In the genomic region with DNA sequence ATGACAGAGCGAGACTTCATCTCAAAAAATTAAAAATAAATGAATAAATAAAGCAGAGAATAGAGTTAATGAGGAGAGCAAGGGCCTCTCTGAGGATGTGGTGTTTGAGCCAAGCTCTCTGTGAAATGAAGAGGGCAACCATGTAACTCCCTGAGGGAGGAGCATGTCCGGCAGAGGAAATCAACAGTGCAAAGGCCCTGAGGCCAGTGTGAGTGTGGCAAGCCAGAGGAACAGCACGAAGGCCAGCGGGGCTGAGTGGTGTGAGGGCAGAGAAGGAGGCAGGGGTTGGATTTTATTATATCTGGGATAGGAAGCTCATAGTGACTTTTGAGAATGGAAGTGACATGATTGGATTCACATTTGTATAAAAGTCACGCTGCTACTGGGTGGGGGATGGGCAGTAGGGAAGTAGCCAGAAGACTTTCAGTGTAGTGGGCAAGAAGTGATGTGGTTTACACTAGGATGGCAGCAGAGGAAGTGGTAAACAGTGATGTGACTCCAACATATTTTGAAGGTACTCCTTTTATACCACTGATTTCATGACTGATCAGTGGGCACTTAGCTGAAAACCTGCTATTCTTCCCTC, we compare ENCODE assay signal across 16 cellular contexts. TPM values are rescaled to one million over a fixed set of nuclear protein-coding genes. Genes with fewer than 3 reads are reported as not detected.
DNase-seq lines count a peak whose midpoint lies in the region; ATAC-seq, FAIRE-seq and TF ChIP-seq lines count a peak whose summit lies in the region.
"Had no signal": no experiment of that assay in that cellular context is flagged by ENCODE, and none has a peak within 500 bp of the region (broad histone marks: within the 10 kb centered on the region; RNA-seq: fewer than 3 reads in every experiment).

No MANE protein-coding gene starts in this region.

- CTCF ChIA-PET in HEK293T (lab: Yijun Ruan, JAX) = interaction anchor here (0.8 to 1.2 kb wide), 2 partner anchors 15 to 151 kb away, joined by 3 read pairs; a partner anchor contains a TSS

- no peak for TF ChIP-seq CTCF in astrocyte (IDR thresholded peaks at IDR 0.05; ENCODE audit: insufficient read depth, low read depth, low read length)

- peaks cover 51% of the 10 kb centered on the region for H3K36me3 Mint-ChIP-seq in astrocyte (ENCODE audit: low read depth, unreplicated experiment)
- H3K36me3 Mint-ChIP-seq in natural killer cell treated with Interleukin-12 subunit alpha and Interleukin-12 subunit beta and Interleukin-15 and Interleukin-18, amount 100 ng/mL, for 72 hours = no peaks in the 10 kb centered on the region
- H3K36me3 Mint-ChIP-seq: activated CD8-positive, alpha-beta memory T cell treated with anti-CD3 and anti-CD28 coated beads, Interleukin-2, amount 10 ng/mL, durations not matched to agents 7 days and 5 days had no signal

- H3K79me2 ChIP-seq in astrocyte (ENCODE audit: insufficient read depth, low read length) = peaks cover 14% of the 10 kb centered on the region

- POLR2A ChIA-PET in HEK293T (lab: Yijun Ruan, JAX) = no interaction called here

- H3K4me3 ChIP-seq in astrocyte (ENCODE audit: insufficient read depth, low read depth, low read length) = no peak overlapping the region
- H3K4me3 ChIP-seq: heart right ventricle had no signal

- H4K20me1 ChIP-seq in astrocyte (ENCODE audit: insufficient read depth, low read length) = peaks cover 88% of the 10 kb centered on the region

- peak overlapping the region; percentile 56 for H3K27ac Mint-ChIP-seq in astrocyte (ENCODE audit: unreplicated experiment)
- H3K27ac Mint-ChIP-seq in natural killer cell treated with Interleukin-12 subunit alpha and Interleukin-12 subunit beta and Interleukin-15 and Interleukin-18, amount 100 ng/mL, for 72 hours = peak overlapping the region in 1 of 2 donors; percentile 19
- H3K27ac Mint-ChIP-seq: activated CD8-positive, alpha-beta memory T cell treated with anti-CD3 and anti-CD28 coated beads, Interleukin-2, amount 10 ng/mL, durations not matched to agents 7 days and 5 days; activated naive CD8-positive, alpha-beta T cell treated with anti-CD3 and anti-CD28 coated beads, Interleukin-2, amount 50 U/mL, for 24 hours had no signal

- H3K9me3 Mint-ChIP-seq in astrocyte (ENCODE audit: unreplicated experiment) = no peaks in the 10 kb centered on the region
- H3K9me3 Mint-ChIP-seq in natural killer cell treated with Interleukin-12 subunit alpha and Interleukin-12 subunit beta and Interleukin-15 and Interleukin-18, amount 100 ng/mL, for 72 hours = no peaks in the 10 kb centered on the region
- H3K9me3 Mint-ChIP-seq: activated naive CD8-positive, alpha-beta T cell treated with anti-CD3 and anti-CD28 coated beads, Interleukin-2, amount 50 U/mL, for 24 hours had no signal

- in situ Hi-C loops in KBM-7 (cut with MboI; ENCODE audit: low pct_unique_long_range_greater_than_20kb, low sequenced_read_pairs) = no loop called here

- H3K4me3 Mint-ChIP-seq in astrocyte (ENCODE audit: unreplicated experiment) = peak overlapping the region; percentile 4
- H3K4me3 Mint-ChIP-seq in natural killer cell treated with Interleukin-12 subunit alpha and Interleukin-12 subunit beta and Interleukin-15 and Interleukin-18, amount 100 ng/mL, for 72 hours = peak overlapping the region; percentile 68
- H3K4me3 Mint-ChIP-seq: activated CD8-positive, alpha-beta memory T cell treated with anti-CD3 and anti-CD28 coated beads, Interleukin-2, amount 10 ng/mL, durations not matched to agents 7 days and 5 days; activated naive CD8-positive, alpha-beta T cell treated with anti-CD3 and anti-CD28 coated beads, Interleukin-2, amount 50 U/mL, for 24 hours had no signal

- H3K4me1 Mint-ChIP-seq in astrocyte (ENCODE audit: low read depth, unreplicated experiment) = peaks cover 12% of the 10 kb centered on the region
- peaks cover 20% of the 10 kb centered on the region in 2 donors for H3K4me1 Mint-ChIP-seq in natural killer cell treated with Interleukin-12 subunit alpha and Interleukin-12 subunit beta and Interleukin-15 and Interleukin-18, amount 100 ng/mL, for 72 hours (ENCODE audit: low read depth in 2 of 2)

- no peaks in the 10 kb centered on the region for H3K27me3 Mint-ChIP-seq in astrocyte (ENCODE audit: low read depth, unreplicated experiment)
- peaks cover 0 to 3% of the 10 kb centered on the region in 2 donors for H3K27me3 Mint-ChIP-seq in natural killer cell treated with Interleukin-12 subunit alpha and Interleukin-12 subunit beta and Interleukin-15 and Interleukin-18, amount 100 ng/mL, for 72 hours

- H3K4me2 ChIP-seq in astrocyte (ENCODE audit: low read length) = no peak overlapping the region

- no peaks in the 10 kb centered on the region for H3K9me3 ChIP-seq in astrocyte (ENCODE audit: insufficient read depth, low read depth, low read length)
- H3K9me3 ChIP-seq: heart right ventricle had no signal

- ATAC-seq in natural killer cell treated with Interleukin-12 subunit alpha and Interleukin-12 subunit beta and Interleukin-15 and Interleukin-18, amount 100 ng/mL, for 72 hours = peak in 1 of 2 donors; percentile 68
- ATAC-seq in GM21576 (IDR thresholded peaks at IDR 0.05; ENCODE audit: unreplicated experiment) (no peak), HG02970 (IDR thresholded peaks at IDR 0.05; ENCODE audit: low FRiP score, unreplicated experiment) (no peak)
- ATAC-seq: activated CD8-positive, alpha-beta memory T cell treated with anti-CD3 and anti-CD28 coated beads, Interleukin-2, amount 10 ng/mL, durations not matched to agents 7 days and 5 days; activated naive CD8-positive, alpha-beta T cell treated with anti-CD3 and anti-CD28 coated beads, Interleukin-2, amount 50 U/mL, for 24 hours had no signal

- no peak overlapping the region for H3K9ac ChIP-seq in astrocyte (ENCODE audit: low read length)

- no peak for FAIRE-seq in astrocyte (lab: Jason Lieb, UNC)
- FAIRE-seq: colon had no signal

- H2AFZ ChIP-seq in astrocyte (ENCODE audit: low read depth, low read length) = no peak overlapping the region

- no peaks in the 10 kb centered on the region for H3K27me3 ChIP-seq in astrocyte (ENCODE audit: insufficient read depth, low read length)
- H3K27me3 ChIP-seq: heart right ventricle had no signal

- DNase-seq in AML-193 (lab: John Stamatoyannopoulos, UW) = peak; percentile 34 to 61
- DNase-seq in KBM-7 = peak; percentile 61
- DNase-seq in astrocyte (ENCODE audit: low read depth) = no peak
- no peak for DNase-seq in natural killer cell treated with Interleukin-12 subunit alpha and Interleukin-12 subunit beta and Interleukin-15 and Interleukin-18, amount 100 ng/mL, for 72 hours (ENCODE audit: low spot score)
- DNase-seq in HEK293T (ENCODE audit: extremely low spot score) = no peak
- no peak for DNase-seq in activated CD8-positive, alpha-beta memory T cell treated with anti-CD3 and anti-CD28 coated beads for 24 hours
- DNase-seq: activated CD8-positive, alpha-beta memory T cell treated with anti-CD3 and anti-CD28 coated beads, Interleukin-2, amount 10 ng/mL, durations not matched to agents 7 days and 5 days; activated naive CD8-positive, alpha-beta T cell treated with anti-CD3 and anti-CD28 coated beads, Interleukin-2, amount 50 U/mL, for 24 hours; DMS79; heart right ventricle; NCI-H2029; NCI-H526 treated with DMSO at 0.1 percent for 48 hours had no signal

- H3K27ac ChIP-seq in astrocyte (ENCODE audit: low read depth, low read length) = no peak overlapping the region

- H3K4me1 ChIP-seq in astrocyte (ENCODE audit: insufficient read depth, low read length) = peaks cover 8% of the 10 kb centered on the region

- peaks cover 74% of the 10 kb centered on the region for H3K36me3 ChIP-seq in astrocyte (ENCODE audit: insufficient read depth, low read length)

TF ChIP-seq in HEK293T, 16 proteins besides CTCF, POLR2A, EP300 and RAD21:
- TF ChIP-seq SP1 (IDR thresholded peaks at IDR 0.05) (no peak), BHLHE40 (IDR thresholded peaks at IDR 0.05; ENCODE audit: borderline replicate concordance) (no peak), SUZ12 (IDR thresholded peaks at IDR 0.05) (no peak)

RNA-seq across cellular contexts. Expression of a gene that starts 10.3 kb away (rescaled TPM):
- total RNA-seq in astrocyte = not detected in 2 replicates
- not detected for total RNA-seq in natural killer cell treated with Interleukin-12 subunit alpha and Interleukin-12 subunit beta and Interleukin-15 and Interleukin-18, amount 100 ng/mL, for 72 hours
- total RNA-seq: activated CD8-positive, alpha-beta memory T cell treated with anti-CD3 and anti-CD28 coated beads, Interleukin-2, amount 10 ng/mL, durations not matched to agents 7 days and 5 days; heart right ventricle; left lobe of liver had no signal

RNA-seq across cellular contexts. Expression of a gene that starts 29.4 kb away (rescaled TPM):
- 369 and 397 TPM in 2 replicates for total RNA-seq in astrocyte
- total RNA-seq in natural killer cell treated with Interleukin-12 subunit alpha and Interleukin-12 subunit beta and Interleukin-15 and Interleukin-18, amount 100 ng/mL, for 72 hours = under 1 TPM; 0.42 to 0.45 TPM

RNA-seq across cellular contexts. Expression of a gene that starts 46.5 kb away (rescaled TPM):
- 33.8 and 36.2 TPM in 2 replicates for total RNA-seq in astrocyte
- 100 to 1,000 TPM; 158 to 198 TPM for total RNA-seq in natural killer cell treated with Interleukin-12 subunit alpha and Interleukin-12 subunit beta and Interleukin-15 and Interleukin-18, amount 100 ng/mL, for 72 hours

RNA-seq across cellular contexts. Expression of a gene that starts 58.9 kb away (rescaled TPM):
- total RNA-seq in astrocyte = 14.5 and 22.3 TPM in 2 replicates
- total RNA-seq in natural killer cell treated with Interleukin-12 subunit alpha and Interleukin-12 subunit beta and Interleukin-15 and Interleukin-18, amount 100 ng/mL, for 72 hours = under 1 TPM in 1 of 2 donors, not detected in 1; 0.73 TPM

Comparison
In these comparisons a context has a peak if more than half of its experiments do, and no peak if none do; other contexts are left out.
1. DNase-seq: peak in AML-193 (2 of 2) and KBM-7 (single experiment); none in astrocyte (single experiment), natural killer cell treated with Interleukin-12 subunit alpha and Interleukin-12 subunit beta and Interleukin-15 and Interleukin-18, amount 100 ng/mL, for 72 hours (single experiment), HEK293T (single experiment) and activated CD8-positive, alpha-beta memory T cell treated with anti-CD3 and anti-CD28 coated beads for 24 hours (single experiment).
2. RNA of a gene that starts 29.4 kb away (total RNA-seq): 369 to 397 TPM in astrocyte; 0.42 to 0.45 TPM in natural killer cell treated with Interleukin-12 subunit alpha and Interleukin-12 subunit beta and Interleukin-15 and Interleukin-18, amount 100 ng/mL, for 72 hours; every median in the first group is over 100 times any median in the second.